1 cellular context compared by ENCODE assay signal in the genomic region with DNA sequence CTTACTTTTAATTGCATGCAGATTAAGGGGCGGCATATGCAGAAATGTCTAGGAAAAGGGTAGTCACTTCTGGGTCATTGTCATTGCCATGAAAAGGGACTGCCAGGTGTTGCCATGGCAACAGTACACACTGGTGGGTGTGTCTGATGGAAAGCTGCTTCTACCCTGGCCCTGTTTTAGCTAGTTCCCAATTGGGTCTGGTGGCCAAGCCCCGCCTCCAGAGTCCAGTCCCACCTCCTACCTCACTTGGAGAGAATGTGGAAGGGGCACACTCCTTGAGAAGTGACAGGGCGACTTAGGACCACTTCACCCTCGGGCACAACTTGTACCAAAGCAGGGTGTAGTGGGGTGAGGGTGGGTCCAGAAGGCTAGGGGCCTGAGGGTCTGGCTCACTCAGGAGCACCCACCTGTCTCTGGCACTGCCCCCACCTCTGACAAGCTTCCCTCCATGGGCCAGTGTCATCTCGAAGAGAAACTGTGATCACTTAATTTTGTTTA.
TF ChIP-seq lines count a peak whose summit lies in the region.

No MANE protein-coding gene starts in this region.

TF ChIP-seq in HepG2, 621 proteins besides CTCF, POLR2A, EP300 and RAD21 (continued from another document):
- TF ChIP-seq, protein P1, sequence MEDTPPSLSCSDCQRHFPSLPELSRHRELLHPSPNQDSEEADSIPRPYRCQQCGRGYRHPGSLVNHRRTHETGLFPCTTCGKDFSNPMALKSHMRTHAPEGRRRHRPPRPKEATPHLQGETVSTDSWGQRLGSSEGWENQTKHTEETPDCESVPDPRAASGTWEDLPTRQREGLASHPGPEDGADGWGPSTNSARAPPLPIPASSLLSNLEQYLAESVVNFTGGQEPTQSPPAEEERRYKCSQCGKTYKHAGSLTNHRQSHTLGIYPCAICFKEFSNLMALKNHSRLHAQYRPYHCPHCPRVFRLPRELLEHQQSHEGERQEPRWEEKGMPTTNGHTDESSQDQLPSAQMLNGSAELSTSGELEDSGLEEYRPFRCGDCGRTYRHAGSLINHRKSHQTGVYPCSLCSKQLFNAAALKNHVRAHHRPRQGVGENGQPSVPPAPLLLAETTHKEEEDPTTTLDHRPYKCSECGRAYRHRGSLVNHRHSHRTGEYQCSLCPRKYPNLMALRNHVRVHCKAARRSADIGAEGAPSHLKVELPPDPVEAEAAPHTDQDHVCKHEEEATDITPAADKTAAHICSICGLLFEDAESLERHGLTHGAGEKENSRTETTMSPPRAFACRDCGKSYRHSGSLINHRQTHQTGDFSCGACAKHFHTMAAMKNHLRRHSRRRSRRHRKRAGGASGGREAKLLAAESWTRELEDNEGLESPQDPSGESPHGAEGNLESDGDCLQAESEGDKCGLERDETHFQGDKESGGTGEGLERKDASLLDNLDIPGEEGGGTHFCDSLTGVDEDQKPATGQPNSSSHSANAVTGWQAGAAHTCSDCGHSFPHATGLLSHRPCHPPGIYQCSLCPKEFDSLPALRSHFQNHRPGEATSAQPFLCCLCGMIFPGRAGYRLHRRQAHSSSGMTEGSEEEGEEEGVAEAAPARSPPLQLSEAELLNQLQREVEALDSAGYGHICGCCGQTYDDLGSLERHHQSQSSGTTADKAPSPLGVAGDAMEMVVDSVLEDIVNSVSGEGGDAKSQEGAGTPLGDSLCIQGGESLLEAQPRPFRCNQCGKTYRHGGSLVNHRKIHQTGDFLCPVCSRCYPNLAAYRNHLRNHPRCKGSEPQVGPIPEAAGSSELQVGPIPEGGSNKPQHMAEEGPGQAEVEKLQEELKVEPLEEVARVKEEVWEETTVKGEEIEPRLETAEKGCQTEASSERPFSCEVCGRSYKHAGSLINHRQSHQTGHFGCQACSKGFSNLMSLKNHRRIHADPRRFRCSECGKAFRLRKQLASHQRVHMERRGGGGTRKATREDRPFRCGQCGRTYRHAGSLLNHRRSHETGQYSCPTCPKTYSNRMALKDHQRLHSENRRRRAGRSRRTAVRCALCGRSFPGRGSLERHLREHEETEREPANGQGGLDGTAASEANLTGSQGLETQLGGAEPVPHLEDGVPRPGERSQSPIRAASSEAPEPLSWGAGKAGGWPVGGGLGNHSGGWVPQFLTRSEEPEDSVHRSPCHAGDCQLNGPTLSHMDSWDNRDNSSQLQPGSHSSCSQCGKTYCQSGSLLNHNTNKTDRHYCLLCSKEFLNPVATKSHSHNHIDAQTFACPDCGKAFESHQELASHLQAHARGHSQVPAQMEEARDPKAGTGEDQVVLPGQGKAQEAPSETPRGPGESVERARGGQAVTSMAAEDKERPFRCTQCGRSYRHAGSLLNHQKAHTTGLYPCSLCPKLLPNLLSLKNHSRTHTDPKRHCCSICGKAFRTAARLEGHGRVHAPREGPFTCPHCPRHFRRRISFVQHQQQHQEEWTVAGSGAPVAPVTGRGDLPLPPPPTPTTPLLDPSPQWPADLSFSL (CRISPR knock-in tag; IDR thresholded peaks at IDR 0.05): no peak
- TF ChIP-seq FOXO1 (CRISPR knock-in tag; IDR thresholded peaks at IDR 0.05): no peak
- no peak for TF ChIP-seq CEBPB (IDR thresholded peaks at IDR 0.05; ENCODE audit: borderline replicate concordance, low read depth, low read length)
- TF ChIP-seq, protein P2, sequence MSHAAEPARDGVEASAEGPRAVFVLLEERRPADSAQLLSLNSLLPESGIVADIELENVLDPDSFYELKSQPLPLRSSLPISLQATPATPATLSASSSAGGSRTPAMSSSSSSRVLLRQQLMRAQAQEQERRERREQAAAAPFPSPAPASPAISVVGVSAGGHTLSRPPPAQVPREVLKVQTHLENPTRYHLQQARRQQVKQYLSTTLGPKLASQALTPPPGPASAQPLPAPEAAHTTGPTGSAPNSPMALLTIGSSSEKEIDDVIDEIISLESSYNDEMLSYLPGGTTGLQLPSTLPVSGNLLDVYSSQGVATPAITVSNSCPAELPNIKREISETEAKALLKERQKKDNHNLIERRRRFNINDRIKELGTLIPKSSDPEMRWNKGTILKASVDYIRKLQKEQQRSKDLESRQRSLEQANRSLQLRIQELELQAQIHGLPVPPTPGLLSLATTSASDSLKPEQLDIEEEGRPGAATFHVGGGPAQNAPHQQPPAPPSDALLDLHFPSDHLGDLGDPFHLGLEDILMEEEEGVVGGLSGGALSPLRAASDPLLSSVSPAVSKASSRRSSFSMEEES (CRISPR knock-in tag; IDR thresholded peaks at IDR 0.05): no peak
- TF ChIP-seq ZNF768 (CRISPR knock-in tag; IDR thresholded peaks at IDR 0.05): no peak
- peak; percentile 52; the same call in 1 of the 2 replicates for TF ChIP-seq RFX1 (IDR thresholded peaks at IDR 0.05)
